In the genomic region with DNA sequence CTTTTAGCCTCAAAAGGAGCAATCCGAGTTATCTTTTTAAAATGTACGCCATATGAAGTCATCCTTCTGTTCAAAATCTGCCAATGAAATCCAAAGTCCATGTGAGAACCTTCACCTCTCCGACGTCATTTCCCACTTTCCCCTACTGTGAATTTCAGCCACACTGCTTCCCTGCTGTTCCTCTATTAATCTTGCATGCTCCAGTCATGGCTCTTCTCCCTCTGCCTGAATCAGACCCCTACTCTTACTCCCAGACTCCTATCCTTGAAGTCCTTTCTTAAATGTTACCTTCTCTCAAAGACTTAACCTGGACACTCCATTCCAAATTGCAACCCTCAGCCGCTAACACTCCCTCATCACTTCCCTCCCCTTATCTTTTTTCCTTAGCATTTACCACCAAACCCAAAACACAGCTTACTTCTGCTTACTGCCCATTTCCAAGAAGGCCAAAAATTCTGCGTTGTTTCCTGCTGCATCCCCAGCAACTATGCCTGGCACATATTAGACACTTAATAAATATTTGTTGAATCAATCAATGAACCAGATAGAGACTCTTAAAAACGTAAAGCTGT, we compare ENCODE assay signal across 8 cellular contexts. TPM values are rescaled to one million over a fixed set of nuclear protein-coding genes. Genes with fewer than 3 reads are reported as not detected.
DNase-seq lines count a peak whose midpoint lies in the region; ATAC-seq and TF ChIP-seq lines count a peak whose summit lies in the region.

No MANE protein-coding gene starts in this region.

- H3K4me1 Mint-ChIP-seq in activated naive CD4-positive, alpha-beta T cell treated with anti-CD3 and anti-CD28 coated beads, Interleukin-2, amount 50 U/mL, for 24 hours, result peaks cover 49% of the 10 kb centered on the region

- ATAC-seq in SK-N-SH treated with all-trans-retinoic acid at 6 μM for 48 hours (peak; percentile 6), HG03571 (IDR thresholded peaks at IDR 0.05; ENCODE audit: unreplicated experiment) (no peak), HG03469 (IDR thresholded peaks at IDR 0.05; ENCODE audit: unreplicated experiment) (no peak)

- peak overlapping the region; percentile 98 for H3K4me3 Mint-ChIP-seq in activated naive CD4-positive, alpha-beta T cell treated with anti-CD3 and anti-CD28 coated beads, Interleukin-2, amount 50 U/mL, for 24 hours

- no peak for TF ChIP-seq CTCF in fibroblast of mammary gland (conservative IDR thresholded peaks at IDR 0.05; ENCODE audit: control insufficient read depth, insufficient read depth, low read depth, low read length)
- TF ChIP-seq CTCF in GM20000 (IDR thresholded peaks at IDR 0.05; ENCODE audit: extremely low read depth, missing control alignments), result no peak

- no peak overlapping the region for H3K27ac Mint-ChIP-seq in activated naive CD4-positive, alpha-beta T cell treated with anti-CD3 and anti-CD28 coated beads, Interleukin-2, amount 50 U/mL, for 24 hours

- DNase-seq in activated naive CD4-positive, alpha-beta T cell (lab: John Stamatoyannopoulos, UW), result no peak
- DNase-seq in fibroblast of mammary gland (ENCODE audit: low read depth) (peak; percentile 75), renal cortical epithelial cell (ENCODE audit: low read depth) (peak; percentile 41), GM20000 (ENCODE audit: low spot score) (no peak)

- H3K36me3 Mint-ChIP-seq in activated naive CD4-positive, alpha-beta T cell treated with anti-CD3 and anti-CD28 coated beads, Interleukin-2, amount 50 U/mL, for 24 hours, result peaks cover 30% of the 10 kb centered on the region

- no peaks in the 10 kb centered on the region for H3K9me3 Mint-ChIP-seq in activated naive CD4-positive, alpha-beta T cell treated with anti-CD3 and anti-CD28 coated beads, Interleukin-2, amount 50 U/mL, for 24 hours

- H3K4me3 ChIP-seq in fibroblast of mammary gland (ENCODE audit: control insufficient read depth, low read depth, low read length), result peak overlapping the region; percentile 83

- no peaks in the 10 kb centered on the region for H3K27me3 Mint-ChIP-seq in activated naive CD4-positive, alpha-beta T cell treated with anti-CD3 and anti-CD28 coated beads, Interleukin-2, amount 50 U/mL, for 24 hours

TF ChIP-seq in SK-N-SH treated with all-trans-retinoic acid at 6 μM for 48 hours, 23 proteins besides CTCF, POLR2A, EP300 and RAD21:
- TF ChIP-seq GLIS3 (CRISPR knock-in tag; IDR thresholded peaks at IDR 0.05), result no peak
- no peak for TF ChIP-seq ARNTL (CRISPR knock-in tag; IDR thresholded peaks at IDR 0.05; ENCODE audit: borderline replicate concordance, low read depth)
- no peak for TF ChIP-seq ZNF565 (CRISPR knock-in tag; conservative IDR thresholded peaks at IDR 0.05; ENCODE audit: low read depth)
- TF ChIP-seq RARB (CRISPR knock-in tag; IDR thresholded peaks at IDR 0.05), result no peak
- TF ChIP-seq, protein P1, sequence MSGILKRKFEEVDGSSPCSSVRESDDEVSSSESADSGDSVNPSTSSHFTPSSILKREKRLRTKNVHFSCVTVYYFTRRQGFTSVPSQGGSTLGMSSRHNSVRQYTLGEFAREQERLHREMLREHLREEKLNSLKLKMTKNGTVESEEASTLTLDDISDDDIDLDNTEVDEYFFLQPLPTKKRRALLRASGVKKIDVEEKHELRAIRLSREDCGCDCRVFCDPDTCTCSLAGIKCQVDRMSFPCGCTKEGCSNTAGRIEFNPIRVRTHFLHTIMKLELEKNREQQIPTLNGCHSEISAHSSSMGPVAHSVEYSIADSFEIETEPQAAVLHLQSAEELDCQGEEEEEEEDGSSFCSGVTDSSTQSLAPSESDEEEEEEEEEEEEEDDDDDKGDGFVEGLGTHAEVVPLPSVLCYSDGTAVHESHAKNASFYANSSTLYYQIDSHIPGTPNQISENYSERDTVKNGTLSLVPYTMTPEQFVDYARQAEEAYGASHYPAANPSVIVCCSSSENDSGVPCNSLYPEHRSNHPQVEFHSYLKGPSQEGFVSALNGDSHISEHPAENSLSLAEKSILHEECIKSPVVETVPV (CRISPR knock-in tag; IDR thresholded peaks at IDR 0.05), result no peak
- no peak for TF ChIP-seq TCF4 (CRISPR knock-in tag; IDR thresholded peaks at IDR 0.05; ENCODE audit: borderline replicate concordance)
- no peak for TF ChIP-seq OSR1 (CRISPR knock-in tag; IDR thresholded peaks at IDR 0.05)
- no peak for TF ChIP-seq CSDC2 (CRISPR knock-in tag; IDR thresholded peaks at IDR 0.05)
- TF ChIP-seq BACH2 (CRISPR knock-in tag; IDR thresholded peaks at IDR 0.05; ENCODE audit: borderline replicate concordance), result no peak
- TF ChIP-seq ZNF70 (CRISPR knock-in tag; IDR thresholded peaks at IDR 0.05), result no peak

RNA-seq across cellular contexts. Expression of gene NKIRAS1, which starts 1.2 kb away (rescaled TPM):
- 9.9 and 17.2 TPM in 2 replicates for total RNA-seq in renal cortical epithelial cell

RNA-seq across cellular contexts. Expression of gene RPL15, which starts 1.3 kb away (rescaled TPM):
- 1,175 and 2,297 TPM in 2 replicates for total RNA-seq in renal cortical epithelial cell

RNA-seq across cellular contexts. Expression of gene NR1D2, which starts 29.5 kb away (rescaled TPM):
- 16.3 and 22.5 TPM in 2 replicates for total RNA-seq in renal cortical epithelial cell

Comparison
In these comparisons a context has a peak if more than half of its experiments do, and no peak if none do; other contexts are left out.
1. DNase-seq: peak in fibroblast of mammary gland (single experiment) and renal cortical epithelial cell (single experiment); none in activated naive CD4-positive, alpha-beta T cell (0 of 4) and GM20000 (single experiment).